ENCODE assay signal across 1 cellular context in the genomic region with DNA sequence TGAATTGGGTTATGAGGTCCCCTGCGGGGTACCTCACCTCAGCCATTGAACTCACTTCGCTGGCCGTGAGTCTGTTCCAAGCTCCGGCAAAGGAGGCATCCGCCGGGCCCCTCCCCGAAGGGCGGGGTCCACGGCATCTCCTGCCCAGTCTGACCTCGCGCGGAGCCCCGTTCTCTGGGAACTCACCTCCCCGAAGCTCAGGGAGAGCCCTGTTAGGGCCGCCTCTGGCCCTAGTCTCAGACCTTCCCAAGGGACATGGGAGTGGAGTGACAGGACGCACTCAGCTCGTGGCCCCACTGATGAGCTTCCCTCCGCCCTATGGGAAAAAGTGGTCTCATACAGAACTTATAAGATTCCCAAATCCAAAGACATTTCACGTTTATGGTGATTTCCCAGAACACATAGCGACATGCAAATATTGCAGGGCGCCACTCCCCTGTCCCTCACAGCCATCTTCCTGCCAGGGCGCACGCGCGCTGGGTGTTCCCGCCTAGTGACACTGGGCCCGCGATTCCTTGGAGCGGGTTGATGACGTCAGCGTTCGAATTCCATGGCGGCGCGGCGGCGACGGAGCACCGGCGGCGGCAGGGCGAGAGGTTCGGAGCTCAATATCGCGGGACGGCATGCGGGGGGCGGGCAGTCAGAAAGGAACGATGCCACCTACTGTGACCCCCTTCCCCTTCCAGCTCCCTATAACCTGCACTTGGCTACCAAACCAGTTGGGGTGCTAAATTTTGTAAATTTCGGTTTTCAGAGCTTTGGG.
TF ChIP-seq lines count a peak whose summit lies in the region.

PARP2 (plus strand) TSS at position 544 of the 763 bp plus-strand sequence; CDS start at position 551, 7 bp downstream.

TF ChIP-seq in K562, 482 proteins besides CTCF, POLR2A, EP300 and RAD21 (continued from another document):
- TF ChIP-seq, protein P1, sequence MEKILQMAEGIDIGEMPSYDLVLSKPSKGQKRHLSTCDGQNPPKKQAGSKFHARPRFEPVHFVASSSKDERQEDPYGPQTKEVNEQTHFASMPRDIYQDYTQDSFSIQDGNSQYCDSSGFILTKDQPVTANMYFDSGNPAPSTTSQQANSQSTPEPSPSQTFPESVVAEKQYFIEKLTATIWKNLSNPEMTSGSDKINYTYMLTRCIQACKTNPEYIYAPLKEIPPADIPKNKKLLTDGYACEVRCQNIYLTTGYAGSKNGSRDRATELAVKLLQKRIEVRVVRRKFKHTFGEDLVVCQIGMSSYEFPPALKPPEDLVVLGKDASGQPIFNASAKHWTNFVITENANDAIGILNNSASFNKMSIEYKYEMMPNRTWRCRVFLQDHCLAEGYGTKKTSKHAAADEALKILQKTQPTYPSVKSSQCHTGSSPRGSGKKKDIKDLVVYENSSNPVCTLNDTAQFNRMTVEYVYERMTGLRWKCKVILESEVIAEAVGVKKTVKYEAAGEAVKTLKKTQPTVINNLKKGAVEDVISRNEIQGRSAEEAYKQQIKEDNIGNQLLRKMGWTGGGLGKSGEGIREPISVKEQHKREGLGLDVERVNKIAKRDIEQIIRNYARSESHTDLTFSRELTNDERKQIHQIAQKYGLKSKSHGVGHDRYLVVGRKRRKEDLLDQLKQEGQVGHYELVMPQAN (IDR thresholded peaks at IDR 0.05; ENCODE audit: borderline replicate concordance), result peak; percentile 42; the same call in 1 of the 2 replicates
- TF ChIP-seq CREB3 (tag; conservative IDR thresholded peaks at IDR 0.05; ENCODE audit: low read depth) (no peak), YY1 (IDR thresholded peaks at IDR 0.05; ENCODE audit: borderline replicate concordance in 1 of 3, control insufficient read depth in 1 of 3, extremely low read depth in 1 of 3, insufficient read depth in 3 of 3, insufficient read length in 1 of 3, insufficient replicate concordance in 2 of 3, low read depth in 1 of 3, low read length in 2 of 3) (peak; percentile 64 to 89 (median 84)), POLR3A (IDR thresholded peaks at IDR 0.05; ENCODE audit: borderline replicate concordance, extremely low read depth, insufficient read depth, insufficient read length) (peak; percentile 79), BRF1 (IDR thresholded peaks at IDR 0.05; ENCODE audit: borderline replicate concordance, extremely low read depth, insufficient read length) (no peak), KLF16 (IDR thresholded peaks at IDR 0.05) (no peak), ATF7 (IDR thresholded peaks at IDR 0.05) (peak; percentile 99), RBM25 (IDR thresholded peaks at IDR 0.05; ENCODE audit: low read depth, low read length, severe bottlenecking) (peak; percentile 21), FOSL1 (tag; conservative IDR thresholded peaks at IDR 0.05) (peak; percentile 27), KAT8 (IDR thresholded peaks at IDR 0.05; ENCODE audit: low read depth) (no peak), MITF (IDR thresholded peaks at IDR 0.05) (0 out of 2 replicates have a peak, but pooled peaks have one; percentile 35), HDAC1 (IDR thresholded peaks at IDR 0.05) (peak in 1 of 2 experiments; percentile 45; a peak in 1 of 4 replicates), ZBTB2 (IDR thresholded peaks at IDR 0.05) (0 out of 2 replicates have a peak, but pooled peaks have one; percentile 44), SIN3B (IDR thresholded peaks at IDR 0.05; ENCODE audit: low read depth) (peak; percentile 78), NCOR1 (IDR thresholded peaks at IDR 0.05) (peak; percentile 48), DACH1 (IDR thresholded peaks at IDR 0.05; ENCODE audit: partially characterized antibody) (no peak), GATAD2A (IDR thresholded peaks at IDR 0.05) (no peak), BMI1 (IDR thresholded peaks at IDR 0.05; ENCODE audit: low read length) (no peak), JUNB (CRISPR knock-in tag; conservative IDR thresholded peaks at IDR 0.05) (peak; percentile 94), TAF1 (IDR thresholded peaks at IDR 0.05; ENCODE audit: control insufficient read depth, extremely low read depth, insufficient read depth, low read length, severe bottlenecking) (peak; percentile 38), ZNF395 (CRISPR knock-in tag; IDR thresholded peaks at IDR 0.05) (peak; percentile 39; the same call in 1 of the 2 replicates), PHF21A (IDR thresholded peaks at IDR 0.05; ENCODE audit: borderline replicate concordance, low read depth) (no peak), JUN (IDR thresholded peaks at IDR 0.05; ENCODE audit: borderline replicate concordance, low read depth, low read length) (peak; percentile 72; the same call in 1 of the 2 replicates), JUN (CRISPR knock-in tag; IDR thresholded peaks at IDR 0.05; ENCODE audit: borderline replicate concordance) (no peak), ZBTB12 (CRISPR knock-in tag; IDR thresholded peaks at IDR 0.05) (peak; percentile 85), MAZ (CRISPR knock-in tag; conservative IDR thresholded peaks at IDR 0.05 in 1 of 2, IDR thresholded peaks at IDR 0.05 in 1 of 2) (peak in 1 of 2 experiments; percentile 72), ILK (tag; IDR thresholded peaks at IDR 0.05; ENCODE audit: borderline replicate concordance, low read depth) (no peak), ZNF316 (IDR thresholded peaks at IDR 0.05) (peak; percentile 65), GTF2F1 (IDR thresholded peaks at IDR 0.05; ENCODE audit: low read depth, low read length) (peak; percentile 92)
- TF ChIP-seq, protein P2, sequence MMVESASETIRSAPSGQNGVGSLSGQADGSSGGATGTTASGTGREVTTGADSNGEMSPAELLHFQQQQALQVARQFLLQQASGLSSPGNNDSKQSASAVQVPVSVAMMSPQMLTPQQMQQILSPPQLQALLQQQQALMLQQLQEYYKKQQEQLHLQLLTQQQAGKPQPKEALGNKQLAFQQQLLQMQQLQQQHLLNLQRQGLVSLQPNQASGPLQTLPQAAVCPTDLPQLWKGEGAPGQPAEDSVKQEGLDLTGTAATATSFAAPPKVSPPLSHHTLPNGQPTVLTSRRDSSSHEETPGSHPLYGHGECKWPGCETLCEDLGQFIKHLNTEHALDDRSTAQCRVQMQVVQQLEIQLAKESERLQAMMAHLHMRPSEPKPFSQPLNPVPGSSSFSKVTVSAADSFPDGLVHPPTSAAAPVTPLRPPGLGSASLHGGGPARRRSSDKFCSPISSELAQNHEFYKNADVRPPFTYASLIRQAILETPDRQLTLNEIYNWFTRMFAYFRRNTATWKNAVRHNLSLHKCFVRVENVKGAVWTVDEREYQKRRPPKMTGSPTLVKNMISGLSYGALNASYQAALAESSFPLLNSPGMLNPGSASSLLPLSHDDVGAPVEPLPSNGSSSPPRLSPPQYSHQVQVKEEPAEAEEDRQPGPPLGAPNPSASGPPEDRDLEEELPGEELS (CRISPR knock-in tag; IDR thresholded peaks at IDR 0.05; ENCODE audit: borderline replicate concordance), result no peak
- TF ChIP-seq, protein P3, sequence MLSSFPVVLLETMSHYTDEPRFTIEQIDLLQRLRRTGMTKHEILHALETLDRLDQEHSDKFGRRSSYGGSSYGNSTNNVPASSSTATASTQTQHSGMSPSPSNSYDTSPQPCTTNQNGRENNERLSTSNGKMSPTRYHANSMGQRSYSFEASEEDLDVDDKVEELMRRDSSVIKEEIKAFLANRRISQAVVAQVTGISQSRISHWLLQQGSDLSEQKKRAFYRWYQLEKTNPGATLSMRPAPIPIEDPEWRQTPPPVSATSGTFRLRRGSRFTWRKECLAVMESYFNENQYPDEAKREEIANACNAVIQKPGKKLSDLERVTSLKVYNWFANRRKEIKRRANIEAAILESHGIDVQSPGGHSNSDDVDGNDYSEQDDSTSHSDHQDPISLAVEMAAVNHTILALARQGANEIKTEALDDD (IDR thresholded peaks at IDR 0.05), result 0 out of 2 replicates have a peak, but pooled peaks have one; percentile 15
- TF ChIP-seq, protein P4, sequence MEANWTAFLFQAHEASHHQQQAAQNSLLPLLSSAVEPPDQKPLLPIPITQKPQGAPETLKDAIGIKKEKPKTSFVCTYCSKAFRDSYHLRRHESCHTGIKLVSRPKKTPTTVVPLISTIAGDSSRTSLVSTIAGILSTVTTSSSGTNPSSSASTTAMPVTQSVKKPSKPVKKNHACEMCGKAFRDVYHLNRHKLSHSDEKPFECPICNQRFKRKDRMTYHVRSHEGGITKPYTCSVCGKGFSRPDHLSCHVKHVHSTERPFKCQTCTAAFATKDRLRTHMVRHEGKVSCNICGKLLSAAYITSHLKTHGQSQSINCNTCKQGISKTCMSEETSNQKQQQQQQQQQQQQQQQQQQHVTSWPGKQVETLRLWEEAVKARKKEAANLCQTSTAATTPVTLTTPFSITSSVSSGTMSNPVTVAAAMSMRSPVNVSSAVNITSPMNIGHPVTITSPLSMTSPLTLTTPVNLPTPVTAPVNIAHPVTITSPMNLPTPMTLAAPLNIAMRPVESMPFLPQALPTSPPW (CRISPR knock-in tag; IDR thresholded peaks at IDR 0.05), result peak; percentile 71
- TF ChIP-seq, protein P5, sequence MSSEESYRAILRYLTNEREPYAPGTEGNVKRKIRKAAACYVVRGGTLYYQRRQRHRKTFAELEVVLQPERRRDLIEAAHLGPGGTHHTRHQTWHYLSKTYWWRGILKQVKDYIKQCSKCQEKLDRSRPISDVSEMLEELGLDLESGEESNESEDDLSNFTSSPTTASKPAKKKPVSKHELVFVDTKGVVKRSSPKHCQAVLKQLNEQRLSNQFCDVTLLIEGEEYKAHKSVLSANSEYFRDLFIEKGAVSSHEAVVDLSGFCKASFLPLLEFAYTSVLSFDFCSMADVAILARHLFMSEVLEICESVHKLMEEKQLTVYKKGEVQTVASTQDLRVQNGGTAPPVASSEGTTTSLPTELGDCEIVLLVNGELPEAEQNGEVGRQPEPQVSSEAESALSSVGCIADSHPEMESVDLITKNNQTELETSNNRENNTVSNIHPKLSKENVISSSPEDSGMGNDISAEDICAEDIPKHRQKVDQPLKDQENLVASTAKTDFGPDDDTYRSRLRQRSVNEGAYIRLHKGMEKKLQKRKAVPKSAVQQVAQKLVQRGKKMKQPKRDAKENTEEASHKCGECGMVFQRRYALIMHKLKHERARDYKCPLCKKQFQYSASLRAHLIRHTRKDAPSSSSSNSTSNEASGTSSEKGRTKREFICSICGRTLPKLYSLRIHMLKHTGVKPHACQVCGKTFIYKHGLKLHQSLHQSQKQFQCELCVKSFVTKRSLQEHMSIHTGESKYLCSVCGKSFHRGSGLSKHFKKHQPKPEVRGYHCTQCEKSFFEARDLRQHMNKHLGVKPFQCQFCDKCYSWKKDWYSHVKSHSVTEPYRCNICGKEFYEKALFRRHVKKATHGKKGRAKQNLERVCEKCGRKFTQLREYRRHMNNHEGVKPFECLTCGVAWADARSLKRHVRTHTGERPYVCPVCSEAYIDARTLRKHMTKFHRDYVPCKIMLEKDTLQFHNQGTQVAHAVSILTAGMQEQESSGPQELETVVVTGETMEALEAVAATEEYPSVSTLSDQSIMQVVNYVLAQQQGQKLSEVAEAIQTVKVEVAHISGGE (CRISPR knock-in tag; IDR thresholded peaks at IDR 0.05), result no peak
- TF ChIP-seq, protein P6, sequence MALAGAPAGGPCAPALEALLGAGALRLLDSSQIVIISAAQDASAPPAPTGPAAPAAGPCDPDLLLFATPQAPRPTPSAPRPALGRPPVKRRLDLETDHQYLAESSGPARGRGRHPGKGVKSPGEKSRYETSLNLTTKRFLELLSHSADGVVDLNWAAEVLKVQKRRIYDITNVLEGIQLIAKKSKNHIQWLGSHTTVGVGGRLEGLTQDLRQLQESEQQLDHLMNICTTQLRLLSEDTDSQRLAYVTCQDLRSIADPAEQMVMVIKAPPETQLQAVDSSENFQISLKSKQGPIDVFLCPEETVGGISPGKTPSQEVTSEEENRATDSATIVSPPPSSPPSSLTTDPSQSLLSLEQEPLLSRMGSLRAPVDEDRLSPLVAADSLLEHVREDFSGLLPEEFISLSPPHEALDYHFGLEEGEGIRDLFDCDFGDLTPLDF (CRISPR knock-in tag; IDR thresholded peaks at IDR 0.05), result peak; percentile 90
TF ChIP-seq in K562: peak in this region for 120.
